Comparison of ENCODE assay signal across 9 cellular contexts in genomic region chr15:90868261-90868689, GRCh38. TPM values are rescaled to one million over a fixed set of nuclear protein-coding genes. Genes with fewer than 3 reads are reported as not detected.
A peak's percentile ranks its signal among the peaks of the same experiment; 100 is the strongest.
DNase-seq lines count a peak whose midpoint lies in the region; ATAC-seq, FAIRE-seq and TF ChIP-seq lines count a peak whose summit lies in the region.
"Had no signal": no experiment of that assay in that cellular context is flagged by ENCODE, and none has a peak within 500 bp of the region (broad histone marks: within the 10 kb centered on the region; RNA-seq: fewer than 3 reads in every experiment).

Gene FURIN (plus strand): TSS chr15:90868588. CDS start chr15:90875741, 7,153 bp downstream.

- H3K36me3 ChIP-seq in Caco-2 (ENCODE audit: control insufficient read depth, insufficient read depth, low read length) (no peaks in the 10 kb centered on the region), H1 (ENCODE audit: control insufficient read depth in 2 of 4, insufficient read depth in 4 of 4, low read length in 3 of 4) (no peaks in the 10 kb centered on the region), WERI-Rb-1 (no peaks in the 10 kb centered on the region), BE2C (no peaks in the 10 kb centered on the region)

- H3K4me2 ChIP-seq in H1 (ENCODE audit: insufficient read depth in 1 of 2, low read depth in 2 of 2, low read length in 2 of 2): peak within 1 kb of the TSS; percentile 29 to 72; a peak in 2 of 4 replicates

- H3K4me3 Mint-ChIP-seq in Caco-2 (ENCODE audit: unreplicated experiment): peak within 1 kb of the TSS; percentile 71
- peak within 1 kb of the TSS; percentile 87 for H3K4me3 Mint-ChIP-seq in nephron progenitor cell

- no peak for ATAC-seq in GM18519 (IDR thresholded peaks at IDR 0.05; ENCODE audit: low FRiP score, unreplicated experiment)

- H3K56ac ChIP-seq in H1 (replicated peaks; ENCODE audit: insufficient read length, low read depth, low read length): no peak within 1 kb of the TSS

- H3K9me3 Mint-ChIP-seq in Caco-2 (ENCODE audit: unreplicated experiment) (no peaks in the 10 kb centered on the region), nephron progenitor cell (no peaks in the 10 kb centered on the region)

- H2BK15ac ChIP-seq in H1 (ENCODE audit: low read length): peak within 1 kb of the TSS; percentile 23; the same call in 1 of the 2 replicates

- no peak within 1 kb of the TSS for H3K4ac ChIP-seq in H1 (replicated peaks; ENCODE audit: insufficient read length, low read depth, low read length)

- peak within 1 kb of the TSS; percentile 84; the same call in 1 of the 2 replicates for H2BK20ac ChIP-seq in H1 (ENCODE audit: low read length)

- H3K79me1 ChIP-seq in H1 (ENCODE audit: low read depth, low read length): no peaks in the 10 kb centered on the region

- H2BK12ac ChIP-seq in H1 (ENCODE audit: low read depth, low read length): peak within 1 kb of the TSS; percentile 83; the same call in 1 of the 2 replicates

- H3K79me2 ChIP-seq in H1 (ENCODE audit: control insufficient read depth in 1 of 2, insufficient read depth in 2 of 2, low read length in 2 of 2): peaks cover 0 to 5% of the 10 kb centered on the region in 2 experiments; a peak in 1 of 4 replicates

- FAIRE-seq in H1 (lab: Jason Lieb, UNC): no peak
- FAIRE-seq: islet of Langerhans had no signal

- no peaks in the 10 kb centered on the region for H3K9me3 ChIP-seq in Caco-2
- H3K9me3 ChIP-seq in H1 (ENCODE audit: insufficient read depth in 2 of 2, low read depth in 1 of 2, low read length in 1 of 2): no peaks in the 10 kb centered on the region
- H3K9me3 ChIP-seq in WERI-Rb-1 (ENCODE audit: severe bottlenecking): no peaks in the 10 kb centered on the region
- no peaks in the 10 kb centered on the region for H3K9me3 ChIP-seq in BE2C

- H2AFZ ChIP-seq in H1 (ENCODE audit: low read length): no peak within 1 kb of the TSS

- peaks cover 51% of the 10 kb centered on the region for H3K4me1 ChIP-seq in Caco-2
- H3K4me1 ChIP-seq in H1 (replicated peaks in 1 of 4; ENCODE audit: control insufficient read depth in 3 of 4, insufficient read depth in 4 of 4, low read length in 3 of 4): peaks cover 13 to 34% (median 20%) of the 10 kb centered on the region in 4 experiments
- H3K4me1 ChIP-seq in BE2C: peaks cover 8% of the 10 kb centered on the region; the same call in 1 of the 2 replicates

- H4K5ac ChIP-seq in H1 (ENCODE audit: insufficient read length, low read depth, low read length): peak within 1 kb of the TSS; percentile 18

- POLR2A ChIA-PET in Caco-2 (lab: Charles Lee): interaction anchor here (0.6 kb wide), 2 partner anchors 24 to 27 kb away, joined by 5 to 6 read pairs; no protein-coding TSS in a partner anchor
- POLR2A ChIA-PET in H1 (lab: Charles Lee; ENCODE audit: partially characterized antibody): interaction anchor here (0.6 to 2.1 kb wide), 4 partner anchors 9 to 29 kb away, joined by 3 to 11 read pairs (median 6); partner anchors contain the start of gene FES

- no peak for TF ChIP-seq RAD21 in H1 (IDR thresholded peaks at IDR 0.05 in 1 of 2, conservative IDR thresholded peaks at IDR 0.05 in 1 of 2; ENCODE audit: low read depth in 2 of 2, low read length in 2 of 2)

- 0 out of 2 replicates have a peak within 1 kb of the TSS, but pooled peaks have one; percentile 57 for H2AK5ac ChIP-seq in H1 (ENCODE audit: low read depth, low read length)

- H3K23ac ChIP-seq in H1 (ENCODE audit: insufficient read length): no peak within 1 kb of the TSS

- TF ChIP-seq POLR2A in H1 (IDR thresholded peaks at IDR 0.05; ENCODE audit: control extremely low read depth in 1 of 2, low read depth in 2 of 2, low read length in 2 of 2): no peak

- TF ChIP-seq CTCF in Caco-2 (IDR thresholded peaks at IDR 0.05; ENCODE audit: insufficient read depth in 1 of 2, low read depth in 1 of 2, low read length in 1 of 2, severe bottlenecking in 1 of 2, unreplicated experiment in 1 of 2) (no peak), H1 (IDR thresholded peaks at IDR 0.05; ENCODE audit: control extremely low read depth in 1 of 3, insufficient read depth in 1 of 3, low read depth in 1 of 3, low read length in 3 of 3) (no peak), nephron progenitor cell (IDR thresholded peaks at IDR 0.05) (no peak), WERI-Rb-1 (IDR thresholded peaks at IDR 0.05; ENCODE audit: low read depth, low read length) (no peak), BE2C (IDR thresholded peaks at IDR 0.05; ENCODE audit: low read depth, low read length) (no peak)

- H3K18ac ChIP-seq in H1 (ENCODE audit: extremely low read depth, low read length): peak within 1 kb of the TSS; percentile 73

- intact Hi-C loops in Caco-2 (cut with micrococcal nuclease; ENCODE audit: unreplicated experiment): no loop called here

- no peak within 1 kb of the TSS for H3K14ac ChIP-seq in H1 (ENCODE audit: insufficient read length)

- 82% methylated on average over 6 of the region's 6 CpGs; no CpG with 5 or more reads in 1 of the 2 experiments for WGBS in H1 (ENCODE audit: extremely low coverage in 1 of 2, insufficient coverage in 1 of 2, insufficient read length in 1 of 2, insufficient replicate concordance in 2 of 2, low coverage in 1 of 2, low lambda C conversion rate in 2 of 2, missing lambda C conversion rate in 1 of 2), 2 experiments

- no peaks in the 10 kb centered on the region for H4K20me1 ChIP-seq in H1 (replicated peaks in 1 of 2; ENCODE audit: control insufficient read depth in 1 of 2, insufficient read depth in 2 of 2, low read length in 2 of 2)

- no peak within 1 kb of the TSS for H4K8ac ChIP-seq in H1 (ENCODE audit: extremely low read depth, insufficient read depth, low read length)

- H3K4me1 Mint-ChIP-seq in Caco-2 (ENCODE audit: low read depth, unreplicated experiment) (peaks cover 38% of the 10 kb centered on the region), nephron progenitor cell (peaks cover 72% of the 10 kb centered on the region)

- CTCF ChIA-PET in Caco-2 (lab: Charles Lee): interaction anchor here (0.8 to 1.2 kb wide), 3 partner anchors 9 to 212 kb away, joined by 3 to 4 read pairs (median 3); no protein-coding TSS in a partner anchor
- CTCF ChIA-PET in H1 (lab: Charles Lee; ENCODE audit: partially characterized antibody): interaction anchor here (0.6 to 2.1 kb wide), 10 partner anchors 16 to 67 kb away, joined by 3 to 13 read pairs (median 4); partner anchors contain the start of genes HDDC3 and UNC45A

- H3K9ac ChIP-seq in H1 (replicated peaks in 1 of 4; ENCODE audit: extremely low read depth in 1 of 4, low read depth in 3 of 4, low read length in 3 of 4): peak within 1 kb of the TSS in 1 of 4 experiments; percentile 8; a peak in 1 of 7 replicates

- peak; percentile 74 to 78 for DNase-seq in Caco-2
- DNase-seq in NCI-H69 (lab: John Stamatoyannopoulos, UW): peak; percentile 43
- DNase-seq in H1 (ENCODE audit: low read depth in 1 of 2, low spot score in 2 of 2): no peak
- no peak for DNase-seq in nephron progenitor cell
- DNase-seq in NCI-H2081 (lab: John Stamatoyannopoulos, UW): no peak
- no peak for DNase-seq in WERI-Rb-1
- no peak for DNase-seq in BE2C

- H3K27ac ChIP-seq in H1 (ENCODE audit: low read depth, low read length) (no peak within 1 kb of the TSS), WERI-Rb-1 (no peak within 1 kb of the TSS)

- H4K91ac ChIP-seq in H1 (replicated peaks; ENCODE audit: insufficient read length, low read length): peak within 1 kb of the TSS; percentile 68

- no peaks in the 10 kb centered on the region for H3K27me3 ChIP-seq in Caco-2 (replicated peaks; ENCODE audit: control insufficient read depth, insufficient read depth, low read length)
- H3K27me3 ChIP-seq in H1 (replicated peaks in 1 of 4; ENCODE audit: control insufficient read depth in 3 of 4, extremely low read depth in 1 of 4, insufficient read depth in 3 of 4, low read length in 3 of 4): no peaks in the 10 kb centered on the region
- H3K27me3 ChIP-seq in WERI-Rb-1 (ENCODE audit: insufficient read depth, low read depth, severe bottlenecking): peaks cover 15% of the 10 kb centered on the region
- no peaks in the 10 kb centered on the region for H3K27me3 ChIP-seq in BE2C

- H3K4me3 ChIP-seq in Caco-2 (ENCODE audit: low read depth, low read length): no peak within 1 kb of the TSS
- no peak within 1 kb of the TSS for H3K4me3 ChIP-seq in H1 (ENCODE audit: extremely low read depth in 1 of 4, insufficient read depth in 2 of 4, low read depth in 3 of 4, low read length in 4 of 4)
- H3K4me3 ChIP-seq in WERI-Rb-1 (ENCODE audit: low read depth, low read length): no peak within 1 kb of the TSS
- H3K4me3 ChIP-seq in BE2C (ENCODE audit: low read depth, low read length): no peak within 1 kb of the TSS

- peaks cover 9% of the 10 kb centered on the region for H3K36me3 Mint-ChIP-seq in Caco-2 (ENCODE audit: insufficient read depth, unreplicated experiment)
- H3K36me3 Mint-ChIP-seq in nephron progenitor cell (ENCODE audit: low read depth): no peaks in the 10 kb centered on the region

- peaks cover 3% of the 10 kb centered on the region; the same call in 1 of the 2 replicates for H3K23me2 ChIP-seq in H1 (ENCODE audit: low read depth, low read length)

- TF ChIP-seq EP300 in H1 (IDR thresholded peaks at IDR 0.05; ENCODE audit: borderline replicate concordance in 1 of 2, low read depth in 2 of 2, low read length in 2 of 2): no peak

- H2BK120ac ChIP-seq in H1 (replicated peaks; ENCODE audit: low read depth, low read length): peak within 1 kb of the TSS; percentile 31

- H3K27me3 Mint-ChIP-seq in Caco-2 (ENCODE audit: insufficient read depth, unreplicated experiment) (no peaks in the 10 kb centered on the region), nephron progenitor cell (ENCODE audit: low read depth, poor library complexity) (peaks cover 3% of the 10 kb centered on the region)

- H2BK5ac ChIP-seq in H1 (ENCODE audit: low read depth, low read length): peak within 1 kb of the TSS; percentile 46; the same call in 1 of the 2 replicates

- H3K27ac Mint-ChIP-seq in Caco-2 (ENCODE audit: unreplicated experiment) (peak within 1 kb of the TSS; percentile 64), nephron progenitor cell (no peak within 1 kb of the TSS)

- BruUV-seq in Caco-2 (replicated peaks; lab: Mats Ljungman, UMichigan): no TSS peak

TF ChIP-seq in H1, 55 proteins besides CTCF, POLR2A, EP300 and RAD21 (continues in another document):
- no peak for TF ChIP-seq ATF3 (IDR thresholded peaks at IDR 0.05; ENCODE audit: insufficient read depth, low read depth, low read length)

RNA-seq across cellular contexts. Expression of gene FURIN, which starts in this region (rescaled TPM):
- 41.5 and 43.0 TPM in 2 replicates for total RNA-seq in Caco-2 (2022)
- 28.0 and 32.1 TPM in 2 replicates for total RNA-seq in H1 (2021; fragmentation: NEBNext Ultra II Directional; extraction: Animal tissue kit (Norgen Biotek cat#: 25700))
- 15.8 and 22.5 TPM in 2 replicates for polyA plus RNA-seq in H1 (2011; rRNA removed)
- polyA plus RNA-seq in H1 (2011; cell fraction: cytosol; rRNA removed): 14.1 TPM
- polyA plus RNA-seq in H1 (2011; cell fraction: nucleus; rRNA removed): 23.4 TPM
- 14.0 to 24.5 TPM (median 23.1 TPM) in 4 replicates for polyA plus RNA-seq in H1 (2012, experiment 1 of 2)
- polyA plus RNA-seq in H1 (2012, experiment 2 of 2): 21.8 TPM
- 25.4 TPM for polyA plus RNA-seq in H1 (2013, experiment 1 of 2)
- 27.3 TPM for polyA plus RNA-seq in H1 (2013, experiment 2 of 2)
- 14.0 and 17.4 TPM in 2 replicates for polyA minus RNA-seq in H1 (2011; rRNA and poly(A)+ RNA removed)
- 17.1 TPM for polyA minus RNA-seq in H1 (2011; cell fraction: cytosol; rRNA and poly(A)+ RNA removed)
- polyA minus RNA-seq in H1 (2011; cell fraction: nucleus; rRNA and poly(A)+ RNA removed): 12.8 TPM
- 41.1 TPM for polyA plus RNA-seq in BE2C (2012; ENCODE audit: insufficient read depth, insufficient read length, low read depth)

Comparison
In these comparisons a context has a peak if more than half of its experiments do, and no peak if none do; other contexts are left out.
1. DNase-seq: peak in Caco-2 (2 of 2) and NCI-H69 (single experiment); none in H1 (0 of 2), nephron progenitor cell (single experiment), NCI-H2081 (0 of 2), WERI-Rb-1 (single experiment) and BE2C (single experiment).